1 cellular context compared by ENCODE assay signal in the genomic region with DNA sequence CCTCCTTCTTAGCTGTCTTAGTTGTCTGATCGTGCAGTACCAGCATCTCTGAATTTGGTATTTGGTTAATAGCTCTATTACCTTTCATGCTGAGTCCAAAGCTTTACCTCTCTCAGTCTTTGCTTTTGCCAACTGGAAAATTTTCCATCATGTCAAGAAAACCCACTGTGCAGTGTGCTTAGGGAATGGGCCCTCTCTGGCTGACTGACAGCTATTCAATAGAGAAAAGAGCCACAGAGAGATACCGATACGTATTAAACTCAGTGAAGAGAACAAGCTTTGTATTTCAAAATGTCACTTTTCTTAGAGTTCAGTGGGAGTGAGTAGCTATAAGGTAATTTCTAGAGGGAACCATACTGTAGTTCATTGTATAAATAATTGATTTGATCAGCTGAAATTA.
A peak's percentile ranks its signal among the peaks of the same experiment; 100 is the strongest.
TF ChIP-seq lines count a peak whose summit lies in the region.

No MANE protein-coding gene starts in this region.

TF ChIP-seq in neural cell, 6 proteins besides CTCF, POLR2A, EP300 and RAD21 (continued from another document):
- TF ChIP-seq, protein P1, sequence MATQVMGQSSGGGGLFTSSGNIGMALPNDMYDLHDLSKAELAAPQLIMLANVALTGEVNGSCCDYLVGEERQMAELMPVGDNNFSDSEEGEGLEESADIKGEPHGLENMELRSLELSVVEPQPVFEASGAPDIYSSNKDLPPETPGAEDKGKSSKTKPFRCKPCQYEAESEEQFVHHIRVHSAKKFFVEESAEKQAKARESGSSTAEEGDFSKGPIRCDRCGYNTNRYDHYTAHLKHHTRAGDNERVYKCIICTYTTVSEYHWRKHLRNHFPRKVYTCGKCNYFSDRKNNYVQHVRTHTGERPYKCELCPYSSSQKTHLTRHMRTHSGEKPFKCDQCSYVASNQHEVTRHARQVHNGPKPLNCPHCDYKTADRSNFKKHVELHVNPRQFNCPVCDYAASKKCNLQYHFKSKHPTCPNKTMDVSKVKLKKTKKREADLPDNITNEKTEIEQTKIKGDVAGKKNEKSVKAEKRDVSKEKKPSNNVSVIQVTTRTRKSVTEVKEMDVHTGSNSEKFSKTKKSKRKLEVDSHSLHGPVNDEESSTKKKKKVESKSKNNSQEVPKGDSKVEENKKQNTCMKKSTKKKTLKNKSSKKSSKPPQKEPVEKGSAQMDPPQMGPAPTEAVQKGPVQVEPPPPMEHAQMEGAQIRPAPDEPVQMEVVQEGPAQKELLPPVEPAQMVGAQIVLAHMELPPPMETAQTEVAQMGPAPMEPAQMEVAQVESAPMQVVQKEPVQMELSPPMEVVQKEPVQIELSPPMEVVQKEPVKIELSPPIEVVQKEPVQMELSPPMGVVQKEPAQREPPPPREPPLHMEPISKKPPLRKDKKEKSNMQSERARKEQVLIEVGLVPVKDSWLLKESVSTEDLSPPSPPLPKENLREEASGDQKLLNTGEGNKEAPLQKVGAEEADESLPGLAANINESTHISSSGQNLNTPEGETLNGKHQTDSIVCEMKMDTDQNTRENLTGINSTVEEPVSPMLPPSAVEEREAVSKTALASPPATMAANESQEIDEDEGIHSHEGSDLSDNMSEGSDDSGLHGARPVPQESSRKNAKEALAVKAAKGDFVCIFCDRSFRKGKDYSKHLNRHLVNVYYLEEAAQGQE (IDR thresholded peaks at IDR 0.05; ENCODE audit: borderline replicate concordance) = peak; percentile 90
- TF ChIP-seq MXI1 (conservative IDR thresholded peaks at IDR 0.05; ENCODE audit: poor library complexity, severe bottlenecking) = no peak
